ENCODE assay signal across 1 cellular context in the genomic region with DNA sequence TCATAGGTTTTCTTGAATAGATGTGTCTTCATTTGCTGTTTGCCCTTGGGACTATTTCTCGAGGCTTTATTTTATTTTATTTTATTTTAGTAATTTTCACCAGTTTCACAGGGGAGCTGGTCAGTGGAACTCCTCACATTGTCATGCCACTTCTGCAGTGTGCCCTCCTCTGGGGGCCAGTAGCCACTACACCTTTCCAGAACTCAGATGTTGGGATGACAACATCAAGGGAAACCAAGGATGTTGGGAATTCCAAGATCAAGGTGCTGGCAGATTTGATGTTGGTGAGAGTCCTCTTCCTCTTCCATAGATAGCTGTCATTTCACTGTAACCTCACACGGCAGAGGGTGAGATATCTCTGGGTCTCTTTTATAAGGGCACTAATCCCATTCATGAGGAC.
TF ChIP-seq lines count a peak whose summit lies in the region.

No MANE protein-coding gene starts in this region.

TF ChIP-seq in HCT116, 20 proteins besides CTCF, POLR2A, EP300 and RAD21:
- TF ChIP-seq TCF7L2 (IDR thresholded peaks at IDR 0.05; ENCODE audit: borderline replicate concordance, extremely low read depth, insufficient read depth, insufficient read length) (no peak), ZFX (IDR thresholded peaks at IDR 0.05) (no peak), CEBPB (IDR thresholded peaks at IDR 0.05; ENCODE audit: low read depth) (no peak), YY1 (IDR thresholded peaks at IDR 0.05; ENCODE audit: extremely low read depth, insufficient replicate concordance, low read depth, low read length) (no peak), ZNF274 (IDR thresholded peaks at IDR 0.05; ENCODE audit: low read depth, low read length) (no peak), EZH2phosphoT487 (IDR thresholded peaks at IDR 0.05; ENCODE audit: borderline replicate concordance) (no peak), CBX3 (IDR thresholded peaks at IDR 0.05; ENCODE audit: low read depth) (no peak), POLR2AphosphoS5 (IDR thresholded peaks at IDR 0.05; ENCODE audit: low read depth, low read length) (no peak), JUND (IDR thresholded peaks at IDR 0.05) (no peak), EZH2 (IDR thresholded peaks at IDR 0.05) (no peak), EGR1 (IDR thresholded peaks at IDR 0.05; ENCODE audit: low read depth) (no peak)
- TF ChIP-seq, protein P1, sequence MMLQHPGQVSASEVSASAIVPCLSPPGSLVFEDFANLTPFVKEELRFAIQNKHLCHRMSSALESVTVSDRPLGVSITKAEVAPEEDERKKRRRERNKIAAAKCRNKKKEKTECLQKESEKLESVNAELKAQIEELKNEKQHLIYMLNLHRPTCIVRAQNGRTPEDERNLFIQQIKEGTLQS (IDR thresholded peaks at IDR 0.05): no peak
- TF ChIP-seq, protein P2, sequence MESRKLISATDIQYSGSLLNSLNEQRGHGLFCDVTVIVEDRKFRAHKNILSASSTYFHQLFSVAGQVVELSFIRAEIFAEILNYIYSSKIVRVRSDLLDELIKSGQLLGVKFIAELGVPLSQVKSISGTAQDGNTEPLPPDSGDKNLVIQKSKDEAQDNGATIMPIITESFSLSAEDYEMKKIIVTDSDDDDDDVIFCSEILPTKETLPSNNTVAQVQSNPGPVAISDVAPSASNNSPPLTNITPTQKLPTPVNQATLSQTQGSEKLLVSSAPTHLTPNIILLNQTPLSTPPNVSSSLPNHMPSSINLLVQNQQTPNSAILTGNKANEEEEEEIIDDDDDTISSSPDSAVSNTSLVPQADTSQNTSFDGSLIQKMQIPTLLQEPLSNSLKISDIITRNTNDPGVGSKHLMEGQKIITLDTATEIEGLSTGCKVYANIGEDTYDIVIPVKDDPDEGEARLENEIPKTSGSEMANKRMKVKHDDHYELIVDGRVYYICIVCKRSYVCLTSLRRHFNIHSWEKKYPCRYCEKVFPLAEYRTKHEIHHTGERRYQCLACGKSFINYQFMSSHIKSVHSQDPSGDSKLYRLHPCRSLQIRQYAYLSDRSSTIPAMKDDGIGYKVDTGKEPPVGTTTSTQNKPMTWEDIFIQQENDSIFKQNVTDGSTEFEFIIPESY (IDR thresholded peaks at IDR 0.05; ENCODE audit: extremely low read depth, insufficient replicate concordance, low read length): no peak
- TF ChIP-seq, protein P3, sequence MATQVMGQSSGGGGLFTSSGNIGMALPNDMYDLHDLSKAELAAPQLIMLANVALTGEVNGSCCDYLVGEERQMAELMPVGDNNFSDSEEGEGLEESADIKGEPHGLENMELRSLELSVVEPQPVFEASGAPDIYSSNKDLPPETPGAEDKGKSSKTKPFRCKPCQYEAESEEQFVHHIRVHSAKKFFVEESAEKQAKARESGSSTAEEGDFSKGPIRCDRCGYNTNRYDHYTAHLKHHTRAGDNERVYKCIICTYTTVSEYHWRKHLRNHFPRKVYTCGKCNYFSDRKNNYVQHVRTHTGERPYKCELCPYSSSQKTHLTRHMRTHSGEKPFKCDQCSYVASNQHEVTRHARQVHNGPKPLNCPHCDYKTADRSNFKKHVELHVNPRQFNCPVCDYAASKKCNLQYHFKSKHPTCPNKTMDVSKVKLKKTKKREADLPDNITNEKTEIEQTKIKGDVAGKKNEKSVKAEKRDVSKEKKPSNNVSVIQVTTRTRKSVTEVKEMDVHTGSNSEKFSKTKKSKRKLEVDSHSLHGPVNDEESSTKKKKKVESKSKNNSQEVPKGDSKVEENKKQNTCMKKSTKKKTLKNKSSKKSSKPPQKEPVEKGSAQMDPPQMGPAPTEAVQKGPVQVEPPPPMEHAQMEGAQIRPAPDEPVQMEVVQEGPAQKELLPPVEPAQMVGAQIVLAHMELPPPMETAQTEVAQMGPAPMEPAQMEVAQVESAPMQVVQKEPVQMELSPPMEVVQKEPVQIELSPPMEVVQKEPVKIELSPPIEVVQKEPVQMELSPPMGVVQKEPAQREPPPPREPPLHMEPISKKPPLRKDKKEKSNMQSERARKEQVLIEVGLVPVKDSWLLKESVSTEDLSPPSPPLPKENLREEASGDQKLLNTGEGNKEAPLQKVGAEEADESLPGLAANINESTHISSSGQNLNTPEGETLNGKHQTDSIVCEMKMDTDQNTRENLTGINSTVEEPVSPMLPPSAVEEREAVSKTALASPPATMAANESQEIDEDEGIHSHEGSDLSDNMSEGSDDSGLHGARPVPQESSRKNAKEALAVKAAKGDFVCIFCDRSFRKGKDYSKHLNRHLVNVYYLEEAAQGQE (IDR thresholded peaks at IDR 0.05; ENCODE audit: low read depth): no peak
- TF ChIP-seq, protein P4, sequence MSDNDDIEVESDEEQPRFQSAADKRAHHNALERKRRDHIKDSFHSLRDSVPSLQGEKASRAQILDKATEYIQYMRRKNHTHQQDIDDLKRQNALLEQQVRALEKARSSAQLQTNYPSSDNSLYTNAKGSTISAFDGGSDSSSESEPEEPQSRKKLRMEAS (IDR thresholded peaks at IDR 0.05): no peak
